8 cellular contexts compared by ENCODE assay signal in genomic region chr12:93467351-93468007, GRCh38. TPM values are rescaled to one million over a fixed set of nuclear protein-coding genes. Genes with fewer than 3 reads are reported as not detected.
A peak's percentile ranks its signal among the peaks of the same experiment; 100 is the strongest.
DNase-seq lines count a peak whose midpoint lies in the region; ATAC-seq lines count a peak whose summit lies in the region.

Gene MRPL42, plus strand, starts transcription at chr12:93467514. Its CDS starts 1,772 bp downstream, at chr12:93469286.

- H3K27me3 Mint-ChIP-seq in activated CD4-positive, alpha-beta T cell treated with anti-CD3 and anti-CD28 coated beads, Interleukin-2, amount 10 ng/mL, durations not matched to agents 24 days and 14 days = no peaks in the 10 kb centered on the region

- intact Hi-C loops in activated CD4-positive, alpha-beta T cell treated with anti-CD3 and anti-CD28 coated beads, Interleukin-2, amount 10 ng/mL, durations not matched to agents 24 days and 14 days (cut with micrococcal nuclease) = loop anchor here (1.0 kb wide), 2 partner anchors 25 to 210 kb away; partner anchors contain the start of gene CRADD

- H3K4me3 Mint-ChIP-seq in activated CD4-positive, alpha-beta T cell treated with anti-CD3 and anti-CD28 coated beads, Interleukin-2, amount 10 ng/mL, durations not matched to agents 24 days and 14 days = peak within 1 kb of the TSS; percentile 91

- DNase-seq in C1 segment of cervical spinal cord (lab: John Stamatoyannopoulos, UW) = peak; percentile 53 to 91 (median 83)
- DNase-seq in GM19240 (ENCODE audit: insufficient read length, low spot score) = peak; percentile 39
- DNase-seq in NCI-H524 treated with DMSO at 0.1 percent for 48 hours (lab: John Stamatoyannopoulos, UW) = peak; percentile 28
- DNase-seq in activated CD4-positive, alpha-beta T cell treated with anti-CD3 and anti-CD28 coated beads, Interleukin-2, amount 10 ng/mL, durations not matched to agents 24 days and 14 days = peak; percentile 99
- DNase-seq in dedifferentiated amniotic fluid mesenchymal stem cell (ENCODE audit: extremely low spot score) = peak; percentile 83
- peak; percentile 95 for DNase-seq in left lobe of liver (ENCODE audit: low spot score)
- DNase-seq in stimulated activated CD4-positive, alpha-beta T cell treated with anti-CD3 and anti-CD28 coated beads, Interleukin-2, amount 100 ng/mL, for 4 hours (ENCODE audit: low read depth) = peak; percentile 86

- peaks cover 25% of the 10 kb centered on the region for H3K36me3 Mint-ChIP-seq in activated CD4-positive, alpha-beta T cell treated with anti-CD3 and anti-CD28 coated beads, Interleukin-2, amount 10 ng/mL, durations not matched to agents 24 days and 14 days (ENCODE audit: low read depth)

- no peaks in the 10 kb centered on the region for H3K9me3 Mint-ChIP-seq in activated CD4-positive, alpha-beta T cell treated with anti-CD3 and anti-CD28 coated beads, Interleukin-2, amount 10 ng/mL, durations not matched to agents 24 days and 14 days

- ATAC-seq in HG03460 (IDR thresholded peaks at IDR 0.05; ENCODE audit: unreplicated experiment) = peak; percentile 90
- peak; percentile 98 for ATAC-seq in left lobe of liver

- peak within 1 kb of the TSS; percentile 93 for H3K27ac Mint-ChIP-seq in activated CD4-positive, alpha-beta T cell treated with anti-CD3 and anti-CD28 coated beads, Interleukin-2, amount 10 ng/mL, durations not matched to agents 24 days and 14 days

- H3K4me1 Mint-ChIP-seq in activated CD4-positive, alpha-beta T cell treated with anti-CD3 and anti-CD28 coated beads, Interleukin-2, amount 10 ng/mL, durations not matched to agents 24 days and 14 days = peaks cover 29% of the 10 kb centered on the region

RNA-seq across cellular contexts. Expression of gene MRPL42, which starts in this region (rescaled TPM):
- 92.4 and 96.0 TPM in 2 replicates for total RNA-seq in activated CD4-positive, alpha-beta T cell treated with anti-CD3 and anti-CD28 coated beads, Interleukin-2, amount 10 ng/mL, durations not matched to agents 24 days and 14 days
- total RNA-seq in left lobe of liver = 25.4 TPM

Comparison
In these comparisons a context has a peak if more than half of its experiments do, and no peak if none do; other contexts are left out.
1. Peak in every context shown above with its lines: DNase-seq and ATAC-seq.
2. DNase-seq: peak in every context shown above with its lines; median percentile 99 in activated CD4-positive, alpha-beta T cell treated with anti-CD3 and anti-CD28 coated beads, Interleukin-2, amount 10 ng/mL, durations not matched to agents 24 days and 14 days; 95 in left lobe of liver; 86 in stimulated activated CD4-positive, alpha-beta T cell treated with anti-CD3 and anti-CD28 coated beads, Interleukin-2, amount 100 ng/mL, for 4 hours; 83 in C1 segment of cervical spinal cord; 83 in dedifferentiated amniotic fluid mesenchymal stem cell; 39 in GM19240; 28 in NCI-H524 treated with DMSO at 0.1 percent for 48 hours.